In the genomic region with DNA sequence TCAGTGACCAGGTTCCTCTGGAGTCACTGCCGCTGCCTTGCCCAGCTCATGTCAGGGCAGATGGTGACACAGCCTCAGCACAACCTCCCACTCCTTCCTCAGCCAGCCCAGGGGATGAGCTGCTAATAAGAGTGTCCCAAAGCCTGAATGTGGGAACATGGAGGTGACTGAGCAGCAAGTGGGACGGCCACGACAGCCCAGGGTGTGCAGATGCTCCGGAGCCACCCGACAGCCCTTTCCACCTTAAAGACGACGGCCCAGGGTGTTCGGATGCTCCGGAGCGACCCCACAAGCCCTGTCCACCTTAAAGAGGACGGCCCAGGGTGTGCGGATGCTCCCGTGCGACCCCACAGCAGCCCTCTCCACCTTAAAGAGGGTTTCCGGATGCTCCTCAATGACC, we compare ENCODE assay signal across 17 cellular contexts.
"Had no signal": no experiment of that assay in that cellular context is flagged by ENCODE, and none has a peak within 500 bp of the region (broad histone marks: within the 10 kb centered on the region; RNA-seq: fewer than 3 reads in every experiment).

No MANE protein-coding gene starts in this region.

- H3K4me3 ChIP-seq: gastrocnemius medialis, psoas muscle, testis, vagina had no signal

- H3K27ac ChIP-seq: gastrocnemius medialis, psoas muscle, testis, vagina, WERI-Rb-1 had no signal

- H3K9me3 ChIP-seq: gastrocnemius medialis, psoas muscle, testis, vagina had no signal

- H3K36me3 ChIP-seq: gastrocnemius medialis, vagina, WERI-Rb-1 had no signal

- H3K27me3 ChIP-seq: gastrocnemius medialis, testis, vagina had no signal

- ATAC-seq: activated CD4-positive, alpha-beta T cell treated with anti-CD3 and anti-CD28 coated beads for 36 hours; gastrocnemius medialis; naive thymus-derived CD4-positive, alpha-beta T cell; stimulated activated naive CD8-positive, alpha-beta T cell treated with anti-CD3 and anti-CD28 coated beads, Interleukin-15, Interleukin-2, amounts not matched to agents 100 U/mL and 50 U/mL, for 24 hours had no signal

- DNase-seq: activated CD4-positive, alpha-beta memory T cell treated with anti-CD3 and anti-CD28 coated beads, Interleukin-2, amount 10 ng/mL, durations not matched to agents 7 days and 5 days; activated CD4-positive, alpha-beta T cell treated with anti-CD3 and anti-CD28 coated beads for 36 hours; activated naive CD4-positive, alpha-beta T cell; caudate nucleus; cortex of kidney; effector CD8-positive, alpha-beta T cell; gastrocnemius medialis; midbrain; naive thymus-derived CD4-positive, alpha-beta T cell; psoas muscle; stimulated activated CD4-positive, alpha-beta T cell treated with anti-CD3 and anti-CD28 coated beads, Interleukin-4, amount 100 ng/mL, for 1 hour; stimulated activated CD8-positive, alpha-beta memory T cell treated with anti-CD3 and anti-CD28 coated beads, Interleukin-4, amount 100 ng/mL, for 48 hours; stimulated activated naive CD8-positive, alpha-beta T cell treated with anti-CD3 and anti-CD28 coated beads, Interleukin-15, Interleukin-2, amounts not matched to agents 100 U/mL and 50 U/mL, for 24 hours; T-helper 1 cell; testis; WERI-Rb-1 had no signal
